ENCODE assay signal across 21 cellular contexts in genomic region chr1:119009300-119009660, GRCh38. TPM values are rescaled to one million over a fixed set of nuclear protein-coding genes. Genes with fewer than 3 reads are reported as not detected.
A peak's percentile ranks its signal among the peaks of the same experiment; 100 is the strongest.
DNase-seq lines count a peak whose midpoint lies in the region; ATAC-seq and TF ChIP-seq lines count a peak whose summit lies in the region.
"Had no signal": no experiment of that assay in that cellular context is flagged by ENCODE, and none has a peak within 500 bp of the region (broad histone marks: within the 10 kb centered on the region; RNA-seq: fewer than 3 reads in every experiment).

No MANE protein-coding gene starts in this region.

- peak overlapping the region; percentile 35 for H3K4me3 ChIP-seq in right cardiac atrium (ENCODE audit: low read length)
- H3K4me3 ChIP-seq: A549, prostate gland had no signal

- H3K36me3 Mint-ChIP-seq in chondrocyte (ENCODE audit: low read depth), result peaks cover 1% of the 10 kb centered on the region
- no peaks in the 10 kb centered on the region for H3K36me3 Mint-ChIP-seq in nephron (ENCODE audit: low read depth)
- H3K36me3 Mint-ChIP-seq in activated CD8-positive, alpha-beta T cell treated with anti-CD3 and anti-CD28 coated beads, Interleukin-2, amount 10 ng/mL, durations not matched to agents 7 days and 5 days (ENCODE audit: low read depth), result peaks cover 10% of the 10 kb centered on the region
- H3K36me3 Mint-ChIP-seq: mesothelial cell of epicardium had no signal

- H3K9me3 Mint-ChIP-seq in chondrocyte (ENCODE audit: low read depth) (peaks cover 3% of the 10 kb centered on the region), nephron (peaks cover 11% of the 10 kb centered on the region)
- no peaks in the 10 kb centered on the region for H3K9me3 Mint-ChIP-seq in activated CD8-positive, alpha-beta T cell treated with anti-CD3 and anti-CD28 coated beads, Interleukin-2, amount 10 ng/mL, durations not matched to agents 7 days and 5 days (ENCODE audit: insufficient read depth)
- H3K9me3 Mint-ChIP-seq: mesothelial cell of epicardium, neural crest cell had no signal

- DNase-seq in right cardiac atrium (no peak), left ventricle myocardium superior (no peak), chondrocyte (ENCODE audit: low spot score) (no peak), head of caudate nucleus (no peak)
- no peak for DNase-seq in activated CD8-positive, alpha-beta T cell treated with anti-CD3 and anti-CD28 coated beads, Interleukin-2, amount 10 ng/mL, durations not matched to agents 7 days and 5 days
- DNase-seq: activated naive CD4-positive, alpha-beta T cell treated with Interleukin-2 at 50 U/mL for 16 hours; activated T-cell treated with anti-CD3 and anti-CD28 coated beads, Interleukin-2, amount 50 U/mL, for 4 hours; C1 segment of cervical spinal cord; central memory CD4-positive, alpha-beta T cell; NCI-H1436 treated with DMSO at 0.1 percent for 48 hours had no signal

- H3K4me3 Mint-ChIP-seq in chondrocyte (ENCODE audit: unreplicated experiment) (no peak overlapping the region), nephron (no peak overlapping the region)
- no peak overlapping the region for H3K4me3 Mint-ChIP-seq in activated CD8-positive, alpha-beta T cell treated with anti-CD3 and anti-CD28 coated beads, Interleukin-2, amount 10 ng/mL, durations not matched to agents 7 days and 5 days

- CTCF ChIA-PET in activated CD8-positive, alpha-beta T cell treated with anti-CD3 and anti-CD28 coated beads, Interleukin-2, amount 10 ng/mL, durations not matched to agents 7 days and 5 days (lab: Charles Lee), result interaction anchor here (0.8 to 2.1 kb wide), 7 partner anchors 9 to 923 kb away, joined by 3 to 8 read pairs (median 5); partner anchors contain the start of gene WARS2

- peak overlapping the region; percentile 84 for H3K27ac Mint-ChIP-seq in chondrocyte (ENCODE audit: unreplicated experiment)
- H3K27ac Mint-ChIP-seq in nephron, result peak overlapping the region; percentile 19 to 67 (median 63)
- H3K27ac Mint-ChIP-seq in activated CD8-positive, alpha-beta T cell treated with anti-CD3 and anti-CD28 coated beads, Interleukin-2, amount 10 ng/mL, durations not matched to agents 7 days and 5 days, result no peak overlapping the region

- ATAC-seq in right cardiac atrium (no peak), left ventricle myocardium superior (no peak), HG03196 (IDR thresholded peaks at IDR 0.05; ENCODE audit: unreplicated experiment) (no peak), HG03108 (IDR thresholded peaks at IDR 0.05; ENCODE audit: unreplicated experiment) (no peak)
- ATAC-seq in activated CD8-positive, alpha-beta T cell treated with anti-CD3 and anti-CD28 coated beads, Interleukin-2, amount 10 ng/mL, durations not matched to agents 7 days and 5 days, result no peak

- H3K27me3 Mint-ChIP-seq in chondrocyte (ENCODE audit: low read depth) (peaks cover 12% of the 10 kb centered on the region), nephron (ENCODE audit: low read depth) (peaks cover 45% of the 10 kb centered on the region)
- peaks cover 55% of the 10 kb centered on the region for H3K27me3 Mint-ChIP-seq in activated CD8-positive, alpha-beta T cell treated with anti-CD3 and anti-CD28 coated beads, Interleukin-2, amount 10 ng/mL, durations not matched to agents 7 days and 5 days (ENCODE audit: low read depth)

- no peaks in the 10 kb centered on the region for H3K4me1 ChIP-seq in right cardiac atrium (ENCODE audit: control insufficient read depth, insufficient read depth, low read length)
- H3K4me1 ChIP-seq: A549 had no signal

- H3K27me3 ChIP-seq in right cardiac atrium (ENCODE audit: control insufficient read depth, insufficient read depth), result no peaks in the 10 kb centered on the region

- no peak overlapping the region for H3K27ac ChIP-seq in right cardiac atrium (ENCODE audit: low read length)
- H3K27ac ChIP-seq: A549, gastroesophageal sphincter, prostate gland, vagina, WERI-Rb-1 had no signal

- POLR2A ChIA-PET in activated CD8-positive, alpha-beta T cell treated with anti-CD3 and anti-CD28 coated beads, Interleukin-2, amount 10 ng/mL, durations not matched to agents 7 days and 5 days (lab: Charles Lee), result no interaction called here

- TF ChIP-seq CTCF in chondrocyte (IDR thresholded peaks at IDR 0.05), result no peak
- TF ChIP-seq CTCF in nephron (IDR thresholded peaks at IDR 0.05; ENCODE audit: unreplicated experiment in 3 of 3), result no peak

- peaks cover 2% of the 10 kb centered on the region for H3K9me3 ChIP-seq in right cardiac atrium (ENCODE audit: control insufficient read depth, low read length)
- H3K9me3 ChIP-seq: A549, gastroesophageal sphincter, prostate gland, vagina had no signal

- WGBS in right cardiac atrium, result 18% methylated on average over 2 of the region's 2 CpGs

- intact Hi-C loops in right cardiac atrium (cut with DNase I), result loop anchor here in 3 of 4 donors (5.0 to 10.0 kb wide), 3 partner anchors 784 to 854 kb away; no protein-coding TSS in a partner anchor
- intact Hi-C loops in left ventricle myocardium superior (cut with micrococcal nuclease), result loop anchor here (10.0 kb wide), 1 partner anchor 854 kb away; no protein-coding TSS in a partner anchor
- intact Hi-C loops in head of caudate nucleus (cut with DNase I), result no loop called here

- peaks cover 24% of the 10 kb centered on the region for H3K4me1 Mint-ChIP-seq in chondrocyte (ENCODE audit: low read depth)
- peaks cover 14% of the 10 kb centered on the region for H3K4me1 Mint-ChIP-seq in nephron
- peaks cover 6% of the 10 kb centered on the region for H3K4me1 Mint-ChIP-seq in activated CD8-positive, alpha-beta T cell treated with anti-CD3 and anti-CD28 coated beads, Interleukin-2, amount 10 ng/mL, durations not matched to agents 7 days and 5 days (ENCODE audit: low read depth)

RNA-seq across cellular contexts. Expression of gene TBX15, which starts 21.1 kb away (rescaled TPM):
- total RNA-seq in right cardiac atrium, result 1 to 10 TPM; 2.0 to 4.4 (median 2.8) TPM
- 1.1 TPM for polyA plus RNA-seq in right cardiac atrium
- total RNA-seq in left ventricle myocardium superior, result 0.64 TPM
- total RNA-seq in chondrocyte, result 4.9 to 41.0 TPM (median 37.9 TPM) in 3 replicates
- total RNA-seq in activated CD8-positive, alpha-beta T cell treated with anti-CD3 and anti-CD28 coated beads, Interleukin-2, amount 10 ng/mL, durations not matched to agents 7 days and 5 days, result not detected
- total RNA-seq: activated T-cell treated with anti-CD3 and anti-CD28 coated beads, Interleukin-2, amount 50 U/mL, for 4 hours; esophagus mucosa; mesothelial cell of epicardium had no signal
